Comparison of ENCODE assay signal across 8 cellular contexts in genomic region chr3:157763644-157764043, GRCh38.
"Had no signal": no experiment of that assay in that cellular context is flagged by ENCODE, and none has a peak within 500 bp of the region (broad histone marks: within the 10 kb centered on the region; RNA-seq: fewer than 3 reads in every experiment).

No MANE protein-coding gene starts in this region.

- H3K4me3 ChIP-seq: GM12878 had no signal

- ATAC-seq: GM12878 had no signal

- DNase-seq: GDM1, GF-D8 had no signal

- FAIRE-seq: G401.6, GM12878, GM12891, GM12892, GM18507, GM19239 had no signal
